Comparison of ENCODE assay signal across 19 cellular contexts in the genomic region with DNA sequence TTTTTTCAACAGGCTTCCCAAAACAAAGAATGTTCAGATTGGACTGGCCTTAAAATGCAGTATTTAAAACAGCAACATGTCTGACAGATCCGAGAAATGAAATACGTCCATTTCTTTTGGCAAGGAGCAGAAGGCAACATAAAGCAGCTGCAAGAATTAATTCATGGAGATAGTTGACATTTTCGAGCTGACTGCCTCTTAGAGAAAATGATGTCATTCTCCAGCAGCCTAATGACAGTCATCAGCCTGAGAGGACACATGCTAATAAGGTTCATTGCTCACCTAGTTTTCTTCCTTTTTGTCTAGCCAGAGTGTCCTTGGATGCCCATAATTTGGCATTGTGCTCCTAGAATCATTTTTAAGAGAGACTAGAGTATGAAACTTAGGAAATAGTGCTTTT.
DNase-seq lines count a peak whose midpoint lies in the region; ATAC-seq, FAIRE-seq and TF ChIP-seq lines count a peak whose summit lies in the region.
"Had no signal": no experiment of that assay in that cellular context is flagged by ENCODE, and none has a peak within 500 bp of the region (broad histone marks: within the 10 kb centered on the region; RNA-seq: fewer than 3 reads in every experiment).

No MANE protein-coding gene starts in this region.

- TF ChIP-seq POLR2A in GM12878 (IDR thresholded peaks at IDR 0.05; ENCODE audit: low read depth, low read length): no peak

- CTCF ChIA-PET in HEK293 (lab: Yijun Ruan, JAX): interaction anchor here (0.6 kb wide), 1 partner anchor 347 kb away, joined by 3 read pairs; no protein-coding TSS in a partner anchor
- CTCF ChIA-PET in GM12878 (lab: Yijun Ruan, JAX): interaction anchor here (0.8 to 0.9 kb wide), 2 partner anchors 27 to 230 kb away, joined by 3 to 5 read pairs; no protein-coding TSS in a partner anchor

- H4K20me1 ChIP-seq in GM12878 (ENCODE audit: control insufficient read depth, insufficient read depth): no peaks in the 10 kb centered on the region
- no peaks in the 10 kb centered on the region for H4K20me1 ChIP-seq in neural cell (ENCODE audit: insufficient read depth)

- BruUV-seq in GM12878 (replicated peaks; lab: Mats Ljungman, UMichigan): no TSS peak

- RAD21 ChIA-PET in GM12878 (lab: Charles Lee; ENCODE audit: unreplicated experiment): interaction anchor here (1.6 kb wide), 1 partner anchor 43 kb away, joined by 4 read pairs; no protein-coding TSS in a partner anchor

- H3K36me3 ChIP-seq in HEK293 (ENCODE audit: control insufficient read depth in 2 of 2, insufficient read depth in 1 of 2, low read length in 2 of 2): no peaks in the 10 kb centered on the region
- no peaks in the 10 kb centered on the region for H3K36me3 ChIP-seq in GM12878 (ENCODE audit: control insufficient read depth in 2 of 2, insufficient read depth in 2 of 2, low read length in 1 of 2)
- no peaks in the 10 kb centered on the region for H3K36me3 ChIP-seq in neural cell (ENCODE audit: insufficient read depth, low read length)
- H3K36me3 ChIP-seq: MG63, SJSA1 had no signal

- no peak overlapping the region for H3K27ac ChIP-seq in HEK293 (ENCODE audit: extremely low read depth, low read depth, low read length)
- H3K27ac ChIP-seq in GM12878 (ENCODE audit: control insufficient read depth, insufficient read depth): no peak overlapping the region
- peak overlapping the region; percentile 32 for H3K27ac ChIP-seq in neural cell (ENCODE audit: low read length)
- H3K27ac ChIP-seq: SJSA1 had no signal

- in situ Hi-C loops in GM12878 (cut with MboI): no loop called here

- H3K27me3 ChIP-seq in GM12878 (replicated peaks in 1 of 2; ENCODE audit: control insufficient read depth in 2 of 2, insufficient read depth in 2 of 2, low read length in 1 of 2) (no peaks in the 10 kb centered on the region), neural cell (ENCODE audit: insufficient read depth, low read depth, low read length) (no peaks in the 10 kb centered on the region)
- H3K27me3 ChIP-seq: MG63, SJSA1 had no signal

- intact Hi-C loops in GM12878 (cut with micrococcal nuclease; ENCODE audit: unreplicated experiment): no loop called here

- ATAC-seq in GM12878: no peak
- ATAC-seq: K562, Right ventricle myocardium inferior had no signal

- H3K4me2 ChIP-seq in GM12878 (ENCODE audit: control insufficient read depth, insufficient read depth) (no peak overlapping the region), neural cell (ENCODE audit: low read length) (no peak overlapping the region)

- TF ChIP-seq CTCF in HEK293 (tag by site-specific recombination; IDR thresholded peaks at IDR 0.05) (no peak), GM12878 (IDR thresholded peaks at IDR 0.05 in 2 of 3, conservative IDR thresholded peaks at IDR 0.05 in 1 of 3; ENCODE audit: control insufficient read depth in 2 of 3, extremely low read depth in 1 of 3, insufficient read depth in 1 of 3, low read depth in 3 of 3, low read length in 3 of 3) (no peak), neural cell (IDR thresholded peaks at IDR 0.05; ENCODE audit: poor library complexity, severe bottlenecking) (no peak)

- H3K79me2 ChIP-seq in GM12878 (ENCODE audit: control insufficient read depth, insufficient read depth, low read length): no peaks in the 10 kb centered on the region
- H3K79me2 ChIP-seq in neural cell (replicated peaks; ENCODE audit: insufficient read depth, low read length): no peaks in the 10 kb centered on the region

- WGBS in GM12878 (ENCODE audit: insufficient coverage, insufficient replicate concordance, low lambda C conversion rate, missing lambda C conversion rate): 35% methylated on average over 3 of the region's 3 CpGs

- no peak for FAIRE-seq in GM12878 (lab: Jason Lieb, UNC)
- FAIRE-seq: H54, K562 had no signal

- TF ChIP-seq EP300 in GM12878 (IDR thresholded peaks at IDR 0.05; ENCODE audit: borderline replicate concordance in 1 of 2, control insufficient read depth in 1 of 2, low read depth in 2 of 2, low read length in 2 of 2): no peak
- peak; percentile 57 for TF ChIP-seq EP300 in neural cell (conservative IDR thresholded peaks at IDR 0.05; ENCODE audit: poor library complexity, severe bottlenecking)

- no peak overlapping the region for H3K9ac ChIP-seq in GM12878 (ENCODE audit: control insufficient read depth, insufficient read depth, low read length)
- no peak overlapping the region for H3K9ac ChIP-seq in neural cell (ENCODE audit: low read length)

- no peaks in the 10 kb centered on the region for H3K9me2 ChIP-seq in neural cell (ENCODE audit: insufficient read depth, low read length)

- H3K9me3 ChIP-seq in HEK293 (ENCODE audit: control insufficient read depth, insufficient read depth, low read depth, low read length): no peaks in the 10 kb centered on the region
- no peaks in the 10 kb centered on the region for H3K9me3 ChIP-seq in GM12878 (replicated peaks; ENCODE audit: control insufficient read depth, insufficient read depth, low read length)
- no peaks in the 10 kb centered on the region for H3K9me3 ChIP-seq in neural cell (ENCODE audit: low read length)
- H3K9me3 ChIP-seq: MG63 had no signal

- SMC1A ChIA-PET in GM12878 (lab: Charles Lee; ENCODE audit: uncharacterized antibody, unreplicated experiment): no interaction called here

- H2AFZ ChIP-seq in GM12878 (ENCODE audit: control insufficient read depth, low read depth, low read length) (no peak overlapping the region), neural cell (ENCODE audit: low read depth, low read length) (no peak overlapping the region)

- TF ChIP-seq RAD21 in GM12878 (IDR thresholded peaks at IDR 0.05; ENCODE audit: insufficient read depth, low read depth, low read length) (no peak), neural cell (conservative IDR thresholded peaks at IDR 0.05) (no peak)

- H3F3A ChIP-seq in neural cell (ENCODE audit: insufficient read depth, low read length, poor library complexity, severe bottlenecking): no peaks in the 10 kb centered on the region

- H3K4me3 ChIP-seq in HEK293 (ENCODE audit: low read depth, low read length): no peak overlapping the region
- no peak overlapping the region for H3K4me3 ChIP-seq in GM12878
- peak overlapping the region; percentile 23 for H3K4me3 ChIP-seq in neural cell (ENCODE audit: low read length)
- H3K4me3 ChIP-seq: K562, MG63, SJSA1 had no signal

- H3K4me1 ChIP-seq in HEK293 (ENCODE audit: control insufficient read depth, insufficient read depth, low read length) (no peaks in the 10 kb centered on the region; the same call in 1 of the 2 replicates), GM12878 (ENCODE audit: control insufficient read depth, insufficient read depth, low read length) (no peaks in the 10 kb centered on the region)
- H3K4me1 ChIP-seq: SJSA1 had no signal

- POLR2A ChIA-PET in HEK293 (lab: Yijun Ruan, JAX) (no interaction called here), GM12878 (lab: Charles Lee) (no interaction called here)

- DNase-seq in NCI-H1105 treated with DMSO at 0.1 percent for 48 hours (lab: John Stamatoyannopoulos, UW) (peak; percentile 0), NCI-H1105 (lab: John Stamatoyannopoulos, UW) (no peak), GM12878 (ENCODE audit: low read depth, low spot score) (no peak), C1 segment of cervical spinal cord (lab: John Stamatoyannopoulos, UW) (no peak)
- no peak for DNase-seq in stimulated activated CD4-positive, alpha-beta T cell treated with anti-CD3 and anti-CD28 coated beads, Interleukin-1b, Interleukin-23, amount 100 ng/mL, for 48 hours
- DNase-seq in activated naive CD4-positive, alpha-beta T cell treated with Interleukin-2 at 50 U/mL for 16 hours: no peak
- DNase-seq: DMS79 treated with DMSO at 0.1 percent for 48 hours, MG63, NCI-H1436 treated with DMSO at 0.1 percent for 48 hours, NCI-H1930, NCI-H2171, NCI-H774, OCI-M1 had no signal

TF ChIP-seq in HEK293, 187 proteins besides CTCF, POLR2A, EP300 and RAD21 (continues in another document):
- TF ChIP-seq, protein P1, sequence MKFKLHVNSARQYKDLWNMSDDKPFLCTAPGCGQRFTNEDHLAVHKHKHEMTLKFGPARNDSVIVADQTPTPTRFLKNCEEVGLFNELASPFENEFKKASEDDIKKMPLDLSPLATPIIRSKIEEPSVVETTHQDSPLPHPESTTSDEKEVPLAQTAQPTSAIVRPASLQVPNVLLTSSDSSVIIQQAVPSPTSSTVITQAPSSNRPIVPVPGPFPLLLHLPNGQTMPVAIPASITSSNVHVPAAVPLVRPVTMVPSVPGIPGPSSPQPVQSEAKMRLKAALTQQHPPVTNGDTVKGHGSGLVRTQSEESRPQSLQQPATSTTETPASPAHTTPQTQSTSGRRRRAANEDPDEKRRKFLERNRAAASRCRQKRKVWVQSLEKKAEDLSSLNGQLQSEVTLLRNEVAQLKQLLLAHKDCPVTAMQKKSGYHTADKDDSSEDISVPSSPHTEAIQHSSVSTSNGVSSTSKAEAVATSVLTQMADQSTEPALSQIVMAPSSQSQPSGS (tag by site-specific recombination; IDR thresholded peaks at IDR 0.05; ENCODE audit: low read depth): peak; percentile 83
- TF ChIP-seq OSR2 (tag by site-specific recombination; IDR thresholded peaks at IDR 0.05): peak; percentile 23; the same call in 1 of the 2 replicates

TF ChIP-seq in GM12878, 131 proteins besides CTCF, POLR2A, EP300 and RAD21 (continues in another document):
- TF ChIP-seq YY1 (IDR thresholded peaks at IDR 0.05; ENCODE audit: low read depth, low read length): no peak
- peak; percentile 64 for TF ChIP-seq ATF7 (IDR thresholded peaks at IDR 0.05; ENCODE audit: low read depth)

TF ChIP-seq in neural cell, 6 proteins besides CTCF, POLR2A, EP300 and RAD21 (continues in another document):
- TF ChIP-seq SMC3 (conservative IDR thresholded peaks at IDR 0.05; ENCODE audit: poor library complexity) (no peak), TAF1 (IDR thresholded peaks at IDR 0.05; ENCODE audit: low read depth) (no peak), POLR2AphosphoS5 (IDR thresholded peaks at IDR 0.05) (no peak), MXI1 (conservative IDR thresholded peaks at IDR 0.05; ENCODE audit: poor library complexity, severe bottlenecking) (no peak), EZH2 (IDR thresholded peaks at IDR 0.05; ENCODE audit: borderline replicate concordance, insufficient read depth, low read length, poor library complexity, severe bottlenecking) (no peak)
